In the genomic region with DNA sequence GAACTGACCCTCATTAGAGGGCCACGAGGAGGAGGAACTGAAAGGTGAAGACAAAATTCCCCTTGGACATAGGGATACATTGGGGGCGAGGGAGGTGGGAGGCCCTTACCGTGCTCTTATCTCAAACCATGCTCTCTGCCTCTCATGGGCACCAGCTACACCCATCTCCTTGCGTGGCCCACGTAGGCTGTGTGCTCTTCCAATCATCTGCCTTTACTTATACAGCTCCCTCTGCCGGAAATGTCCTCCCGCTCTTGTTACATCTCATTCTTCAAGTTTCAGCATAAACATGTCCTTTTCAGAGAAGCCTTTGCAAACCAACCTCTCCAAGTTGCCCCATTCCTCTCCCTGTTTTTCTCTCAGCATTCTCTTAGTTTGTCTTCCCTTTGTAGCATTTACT, we compare ENCODE assay signal across 22 cellular contexts.
DNase-seq lines count a peak whose midpoint lies in the region; ATAC-seq and TF ChIP-seq lines count a peak whose summit lies in the region.
"Had no signal": no experiment of that assay in that cellular context is flagged by ENCODE, and none has a peak within 500 bp of the region (broad histone marks: within the 10 kb centered on the region; RNA-seq: fewer than 3 reads in every experiment).

No MANE protein-coding gene starts in this region.

- H3K14ac ChIP-seq in H9 (ENCODE audit: insufficient read depth, low read length), result no peak overlapping the region

- H2BK120ac ChIP-seq in H9 (ENCODE audit: low read depth, low read length, poor library complexity, severe bottlenecking), result no peak overlapping the region

- H3K9me3 Mint-ChIP-seq in H9 (no peaks in the 10 kb centered on the region), endodermal cell (no peaks in the 10 kb centered on the region)
- no peaks in the 10 kb centered on the region for H3K9me3 Mint-ChIP-seq in CD8-positive, alpha-beta T cell
- H3K9me3 Mint-ChIP-seq: activated naive CD8-positive, alpha-beta T cell treated with anti-CD3 and anti-CD28 coated beads for 36 hours; activated T-helper 17 cell treated with anti-CD3 and anti-CD28 coated beads, Interleukin-2, amount 50 U/mL, for 72 hours; CD4-positive, alpha-beta T cell; immature natural killer cell; mesothelial cell of epicardium; naive thymus-derived CD8-positive, alpha-beta T cell; stimulated activated naive B cell treated with anti-CD40 and anti-IgM and Interleukin-4, amounts not matched to agents 10 μg/mL and 1 μg/mL and 100 μg/mL, for 72 hours had no signal

- H3K4me3 ChIP-seq in GM12864 (ENCODE audit: low read depth, low read length) (no peak overlapping the region), OCI-LY3 (ENCODE audit: low read length) (no peak overlapping the region), endodermal cell (ENCODE audit: low read length) (no peak overlapping the region), ascending aorta (no peak overlapping the region)
- H3K4me3 ChIP-seq in CD8-positive, alpha-beta T cell (ENCODE audit: low read depth, low read length), result no peak overlapping the region
- H3K4me3 ChIP-seq: testis had no signal

- no peak overlapping the region for H2BK12ac ChIP-seq in H9 (ENCODE audit: insufficient read length, low read depth, low read length)

- H3K79me2 ChIP-seq in H9 (ENCODE audit: insufficient read depth, low read length), result no peaks in the 10 kb centered on the region
- no peaks in the 10 kb centered on the region for H3K79me2 ChIP-seq in OCI-LY3 (ENCODE audit: low read length)

- H3K36me3 ChIP-seq in OCI-LY3 (replicated peaks; ENCODE audit: low read depth, low read length) (no peaks in the 10 kb centered on the region), endodermal cell (ENCODE audit: control insufficient read depth, insufficient read depth, low read length) (no peaks in the 10 kb centered on the region), ascending aorta (no peaks in the 10 kb centered on the region)
- no peaks in the 10 kb centered on the region for H3K36me3 ChIP-seq in CD8-positive, alpha-beta T cell (ENCODE audit: insufficient read depth, low read length)

- CTCF ChIA-PET in CD8-positive, alpha-beta T cell (lab: Charles Lee), result no interaction called here

- H3K27me3 Mint-ChIP-seq in H9 (ENCODE audit: low read depth) (peaks cover 3% of the 10 kb centered on the region; the same call in 1 of the 2 replicates), endodermal cell (ENCODE audit: insufficient read depth) (peaks cover 11% of the 10 kb centered on the region)
- no peaks in the 10 kb centered on the region for H3K27me3 Mint-ChIP-seq in CD8-positive, alpha-beta T cell (ENCODE audit: low read depth)
- H3K27me3 Mint-ChIP-seq: activated naive CD8-positive, alpha-beta T cell treated with anti-CD3 and anti-CD28 coated beads for 36 hours; CD4-positive, alpha-beta T cell had no signal

- H3K4me2 ChIP-seq in H9 (ENCODE audit: insufficient read depth, insufficient read length, low read length) (no peak overlapping the region), OCI-LY3 (ENCODE audit: low read length) (no peak overlapping the region)

- intact Hi-C loops in ascending aorta (cut with DNase I), result no loop called here
- intact Hi-C loops in CD8-positive, alpha-beta T cell (cut with DNase I, micrococcal nuclease), result no loop called here

- no peaks in the 10 kb centered on the region for H3K79me1 ChIP-seq in H9 (ENCODE audit: insufficient read depth, low read depth, low read length, poor library complexity, severe bottlenecking)

- H3K27me3 ChIP-seq in H9 (ENCODE audit: insufficient read depth, low read length), result no peaks in the 10 kb centered on the region
- peaks cover 85% of the 10 kb centered on the region for H3K27me3 ChIP-seq in OCI-LY3 (ENCODE audit: low read depth, low read length)
- no peaks in the 10 kb centered on the region for H3K27me3 ChIP-seq in endodermal cell (ENCODE audit: control insufficient read depth, insufficient read depth, low read length, poor library complexity, severe bottlenecking)
- H3K27me3 ChIP-seq in ascending aorta, result no peaks in the 10 kb centered on the region
- no peaks in the 10 kb centered on the region for H3K27me3 ChIP-seq in CD8-positive, alpha-beta T cell (ENCODE audit: insufficient read depth, low read length)
- H3K27me3 ChIP-seq: testis had no signal

- TF ChIP-seq CTCF in GM12864 (IDR thresholded peaks at IDR 0.05; ENCODE audit: low read depth, low read length, missing control alignments) (peak; percentile 49), H9 (conservative IDR thresholded peaks at IDR 0.05) (peak; percentile 24; the same call in 1 of the 3 replicates), OCI-LY3 (IDR thresholded peaks at IDR 0.05; ENCODE audit: low read depth, low read length) (peak; percentile 60), endodermal cell (conservative IDR thresholded peaks at IDR 0.05) (peak; percentile 41), ascending aorta (IDR thresholded peaks at IDR 0.05) (no peak), GM20000 (IDR thresholded peaks at IDR 0.05; ENCODE audit: extremely low read depth, missing control alignments) (no peak)
- no peak for TF ChIP-seq CTCF in CD8-positive, alpha-beta T cell (IDR thresholded peaks at IDR 0.05)

- no peak for ATAC-seq in CD8-positive, alpha-beta T cell
- ATAC-seq: activated CD8-positive, alpha-beta memory T cell treated with anti-CD3 and anti-CD28 coated beads, Interleukin-2, amount 10 ng/mL, durations not matched to agents 7 days and 5 days; activated T-helper 17 cell treated with anti-CD3 and anti-CD28 coated beads, Interleukin-2, amount 50 U/mL, for 72 hours; left lobe of liver; naive thymus-derived CD8-positive, alpha-beta T cell; stimulated activated naive B cell treated with anti-CD40 and anti-IgM and Interleukin-4, amounts not matched to agents 10 μg/mL and 1 μg/mL and 100 μg/mL, for 72 hours had no signal

- POLR2A ChIA-PET in CD8-positive, alpha-beta T cell (lab: Charles Lee), result no interaction called here

- H3K36me3 Mint-ChIP-seq in H9 (ENCODE audit: insufficient read depth in 1 of 3, low read depth in 3 of 3) (no peaks in the 10 kb centered on the region), endodermal cell (ENCODE audit: low read depth) (no peaks in the 10 kb centered on the region)
- no peaks in the 10 kb centered on the region for H3K36me3 Mint-ChIP-seq in CD8-positive, alpha-beta T cell
- H3K36me3 Mint-ChIP-seq: activated CD8-positive, alpha-beta memory T cell treated with anti-CD3 and anti-CD28 coated beads, Interleukin-2, amount 10 ng/mL, durations not matched to agents 7 days and 5 days; activated naive CD8-positive, alpha-beta T cell treated with anti-CD3 and anti-CD28 coated beads for 36 hours; immature natural killer cell; mesothelial cell of epicardium; naive thymus-derived CD8-positive, alpha-beta T cell; stimulated activated naive B cell treated with anti-CD40 and anti-IgM and Interleukin-4, amounts not matched to agents 10 μg/mL and 1 μg/mL and 100 μg/mL, for 72 hours had no signal

- no CpG with 5 or more reads among the region's 7 CpGs for WGBS in H9 (ENCODE audit: extremely low coverage, insufficient read length, low lambda C conversion rate)
- WGBS in endodermal cell (ENCODE audit: insufficient coverage in 1 of 2, insufficient read length in 1 of 2), 2 experiments, result 89 to 91% methylated on average over 5 to 7 of the region's 7 CpGs

- H3K4ac ChIP-seq in H9 (ENCODE audit: low read depth, low read length), result no peak overlapping the region

- no peak overlapping the region for H4K5ac ChIP-seq in H9 (ENCODE audit: insufficient read length, low read depth, low read length)

- H3K4me3 Mint-ChIP-seq in H9, result no peak overlapping the region
- no peak overlapping the region for H3K4me3 Mint-ChIP-seq in endodermal cell
- no peak overlapping the region for H3K4me3 Mint-ChIP-seq in CD8-positive, alpha-beta T cell
- H3K4me3 Mint-ChIP-seq: activated CD8-positive, alpha-beta memory T cell treated with anti-CD3 and anti-CD28 coated beads, Interleukin-2, amount 10 ng/mL, durations not matched to agents 7 days and 5 days; activated naive CD8-positive, alpha-beta T cell treated with anti-CD3 and anti-CD28 coated beads for 36 hours; activated T-helper 17 cell treated with anti-CD3 and anti-CD28 coated beads, Interleukin-2, amount 50 U/mL, for 72 hours; CD4-positive, alpha-beta T cell; immature natural killer cell; mesothelial cell of epicardium; naive thymus-derived CD8-positive, alpha-beta T cell; stimulated activated naive B cell treated with anti-CD40 and anti-IgM and Interleukin-4, amounts not matched to agents 10 μg/mL and 1 μg/mL and 100 μg/mL, for 72 hours had no signal

- H4K91ac ChIP-seq in H9 (ENCODE audit: insufficient read length, low read depth, low read length), result no peak overlapping the region

- no peak overlapping the region for H3K23ac ChIP-seq in H9 (ENCODE audit: insufficient read length, low read depth, low read length)

- no peaks in the 10 kb centered on the region for H3K4me1 ChIP-seq in H9 (ENCODE audit: insufficient read depth, low read length)
- peaks cover 18% of the 10 kb centered on the region for H3K4me1 ChIP-seq in OCI-LY3 (ENCODE audit: low read length)
- H3K4me1 ChIP-seq in endodermal cell (ENCODE audit: control insufficient read depth, insufficient read depth, low read length), result no peaks in the 10 kb centered on the region
- no peaks in the 10 kb centered on the region for H3K4me1 ChIP-seq in ascending aorta
- H3K4me1 ChIP-seq in CD8-positive, alpha-beta T cell (ENCODE audit: insufficient read depth, low read length), result no peaks in the 10 kb centered on the region
- H3K4me1 ChIP-seq: testis had no signal

- DNase-seq in GM12864 (ENCODE audit: low read depth) (no peak), H9 (no peak), endodermal cell (no peak), ascending aorta (ENCODE audit: low spot score in 2 of 2) (no peak), GM20000 (ENCODE audit: low spot score) (no peak)
- DNase-seq in CD8-positive, alpha-beta T cell, result no peak
- DNase-seq: activated CD4-positive, alpha-beta T cell treated with anti-CD3 and anti-CD28 coated beads for 48 hours; activated CD8-positive, alpha-beta memory T cell treated with anti-CD3 and anti-CD28 coated beads, Interleukin-2, amount 10 ng/mL, durations not matched to agents 7 days and 5 days; activated naive CD8-positive, alpha-beta T cell treated with anti-CD3 and anti-CD28 coated beads for 36 hours; CD4-positive, alpha-beta T cell; immature natural killer cell; naive thymus-derived CD8-positive, alpha-beta T cell; NCI-H1436 treated with DMSO at 0.1 percent for 48 hours; NCI-H2171; NCI-H69; small intestine; stimulated activated naive B cell treated with anti-CD40 and anti-IgM and Interleukin-4, amounts not matched to agents 10 μg/mL and 1 μg/mL and 100 μg/mL, for 72 hours; testis had no signal

- H2AK5ac ChIP-seq in H9 (ENCODE audit: insufficient read length, low read length), result no peak overlapping the region

- no peak overlapping the region for H3K56ac ChIP-seq in H9 (ENCODE audit: insufficient read length, low read depth, low read length)

- H3K27ac ChIP-seq in H9 (ENCODE audit: insufficient read length, low read depth, low read length), result no peak overlapping the region
- no peak overlapping the region for H3K27ac ChIP-seq in OCI-LY3 (ENCODE audit: low read length)
- H3K27ac ChIP-seq in endodermal cell (ENCODE audit: low read depth, low read length), result no peak overlapping the region
- no peak overlapping the region for H3K27ac ChIP-seq in ascending aorta
- H3K27ac ChIP-seq in CD8-positive, alpha-beta T cell (ENCODE audit: low read depth, low read length), result no peak overlapping the region
- H3K27ac ChIP-seq: testis had no signal

- H4K8ac ChIP-seq in H9 (replicated peaks; ENCODE audit: insufficient read length, low read depth, low read length), result no peak overlapping the region

- H2BK5ac ChIP-seq in H9 (ENCODE audit: insufficient read length, low read length), result no peak overlapping the region

- no peaks in the 10 kb centered on the region for H4K20me1 ChIP-seq in H9 (ENCODE audit: control insufficient read depth, insufficient read depth, insufficient read length)
- H4K20me1 ChIP-seq in OCI-LY3 (ENCODE audit: insufficient read depth, low read length), result peaks cover 38% of the 10 kb centered on the region; the same call in 1 of the 2 replicates

- H3T11ph ChIP-seq in H9 (ENCODE audit: low read length), result no peak overlapping the region

- no peak overlapping the region for H3K18ac ChIP-seq in H9 (ENCODE audit: insufficient read length, low read depth, low read length)

- H2BK15ac ChIP-seq in H9 (ENCODE audit: low read depth, low read length), result no peak overlapping the region

- H3K4me1 Mint-ChIP-seq in H9 (peaks cover 3 to 8% of the 10 kb centered on the region in 2 experiments; a peak in 3 of 4 replicates), endodermal cell (no peaks in the 10 kb centered on the region)
- no peaks in the 10 kb centered on the region for H3K4me1 Mint-ChIP-seq in CD8-positive, alpha-beta T cell (ENCODE audit: low read depth)
- H3K4me1 Mint-ChIP-seq: activated T-helper 17 cell treated with anti-CD3 and anti-CD28 coated beads, Interleukin-2, amount 50 U/mL, for 72 hours; immature natural killer cell; mesothelial cell of epicardium had no signal

- H2AFZ ChIP-seq in H9 (ENCODE audit: low read length), result no peak overlapping the region
- no peak overlapping the region for H2AFZ ChIP-seq in OCI-LY3 (ENCODE audit: low read depth, low read length)

- H3K23me2 ChIP-seq in H9 (ENCODE audit: insufficient read length, low read depth, low read length, poor library complexity, severe bottlenecking), result no peaks in the 10 kb centered on the region

- H3K9ac ChIP-seq in H9 (ENCODE audit: extremely low read depth, insufficient read length, low read length), result no peak overlapping the region
- no peak overlapping the region for H3K9ac ChIP-seq in OCI-LY3 (ENCODE audit: low read length)
- no peak overlapping the region for H3K9ac ChIP-seq in endodermal cell (ENCODE audit: extremely low read depth, low read length, poor library complexity, severe bottlenecking)

- H3K9me3 ChIP-seq in H9 (ENCODE audit: control insufficient read depth, low read depth, low read length), result no peaks in the 10 kb centered on the region
- no peaks in the 10 kb centered on the region for H3K9me3 ChIP-seq in OCI-LY3 (ENCODE audit: insufficient read depth, low read length)
- no peaks in the 10 kb centered on the region for H3K9me3 ChIP-seq in endodermal cell (ENCODE audit: control insufficient read depth, low read length)
- H3K9me3 ChIP-seq in ascending aorta, result no peaks in the 10 kb centered on the region
- H3K9me3 ChIP-seq in CD8-positive, alpha-beta T cell (ENCODE audit: low read length), result no peaks in the 10 kb centered on the region
- H3K9me3 ChIP-seq: testis had no signal

- H3K27ac Mint-ChIP-seq in H9, result no peak overlapping the region
- H3K27ac Mint-ChIP-seq in endodermal cell, result no peak overlapping the region
- no peak overlapping the region for H3K27ac Mint-ChIP-seq in CD8-positive, alpha-beta T cell
- H3K27ac Mint-ChIP-seq: activated CD8-positive, alpha-beta memory T cell treated with anti-CD3 and anti-CD28 coated beads, Interleukin-2, amount 10 ng/mL, durations not matched to agents 7 days and 5 days; activated naive CD8-positive, alpha-beta T cell treated with anti-CD3 and anti-CD28 coated beads for 36 hours; activated T-helper 17 cell treated with anti-CD3 and anti-CD28 coated beads, Interleukin-2, amount 50 U/mL, for 72 hours; CD4-positive, alpha-beta T cell; immature natural killer cell; mesothelial cell of epicardium; naive thymus-derived CD8-positive, alpha-beta T cell; stimulated activated naive B cell treated with anti-CD40 and anti-IgM and Interleukin-4, amounts not matched to agents 10 μg/mL and 1 μg/mL and 100 μg/mL, for 72 hours had no signal

- H2BK20ac ChIP-seq in H9 (ENCODE audit: low read depth, low read length, poor library complexity, severe bottlenecking), result no peak overlapping the region

Comparison
In these comparisons a context has a peak if more than half of its experiments do, and no peak if none do; other contexts are left out.
1. CTCF ChIP-seq: peak in GM12864 (single experiment), H9 (single experiment), OCI-LY3 (single experiment) and endodermal cell (single experiment); none in ascending aorta (0 of 3), GM20000 (single experiment) and CD8-positive, alpha-beta T cell (single experiment).